Comparison of ENCODE assay signal across 14 cellular contexts in the genomic region with DNA sequence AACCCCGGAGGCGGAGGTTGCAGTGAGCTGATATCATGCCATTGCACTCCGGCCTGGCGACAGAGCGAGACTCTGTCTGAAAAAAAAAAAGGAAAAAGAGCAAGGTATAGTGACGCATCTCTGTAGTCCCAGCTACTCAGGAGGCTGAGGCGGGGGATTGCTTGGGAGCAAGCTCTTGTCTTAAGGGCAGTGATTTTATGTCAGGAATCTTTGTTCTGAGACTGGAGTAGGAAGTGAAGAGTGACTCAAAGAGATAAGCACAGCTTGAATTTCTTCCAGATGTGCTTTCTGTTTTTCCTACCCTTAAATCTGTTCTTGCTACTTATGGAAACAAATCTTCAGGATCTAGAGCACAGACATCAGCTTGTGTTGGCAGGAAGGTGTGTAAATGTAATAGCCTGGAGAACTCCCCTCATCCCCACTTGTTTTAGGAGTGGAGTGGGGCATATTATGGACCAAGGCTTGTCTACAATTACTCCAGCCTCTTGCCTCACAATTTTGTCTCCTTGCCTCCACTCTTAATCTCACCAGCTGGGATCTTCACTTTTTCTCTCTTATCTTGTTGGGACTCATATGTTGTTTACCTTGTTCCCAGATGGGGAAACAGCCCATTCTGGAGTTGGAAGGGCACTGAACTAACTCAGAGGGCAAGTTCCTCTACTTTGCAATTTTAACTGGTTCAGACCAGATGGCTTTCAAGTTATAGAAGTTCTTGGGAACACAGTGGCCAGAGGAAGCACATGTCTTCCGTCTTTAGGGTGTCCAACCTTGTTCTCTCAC. TPM values are rescaled to one million over a fixed set of nuclear protein-coding genes. Genes with fewer than 3 reads are reported as not detected.
DNase-seq lines count a peak whose midpoint lies in the region; FAIRE-seq and TF ChIP-seq lines count a peak whose summit lies in the region.
"Had no signal": no experiment of that assay in that cellular context is flagged by ENCODE, and none has a peak within 500 bp of the region (broad histone marks: within the 10 kb centered on the region; RNA-seq: fewer than 3 reads in every experiment).

No MANE protein-coding gene starts in this region.

- DNase-seq in activated CD4-positive, alpha-beta T cell treated with anti-CD3 and anti-CD28 coated beads, Interleukin-2, amount 10 ng/mL, durations not matched to agents 24 days and 14 days, result no peak
- DNase-seq in activated CD4-positive, alpha-beta T cell treated with anti-CD3 and anti-CD28 coated beads for 4 hours, result no peak
- DNase-seq in RPMI7951 (ENCODE audit: low read depth) (peak; percentile 42), endothelial cell (ENCODE audit: low spot score) (no peak), non-pigmented ciliary epithelial cell (ENCODE audit: low read depth) (peak; percentile 82), GM19239 (ENCODE audit: insufficient read length, low spot score) (no peak), NCI-H2081 treated with DMSO at 0.1 percent for 48 hours (lab: John Stamatoyannopoulos, UW) (no peak), GOT3 (lab: John Stamatoyannopoulos, UW) (no peak)
- DNase-seq: activated CD4-positive, alpha-beta T cell treated with anti-CD3 and anti-CD28 coated beads for 1 hour; activated effector memory CD4-positive, alpha-beta T cell treated with Interleukin-2 at 50 U/mL for 16 hours; NCI-H446; spleen; thyroid gland had no signal

- intact Hi-C loops in activated CD4-positive, alpha-beta T cell treated with anti-CD3 and anti-CD28 coated beads, Interleukin-2, amount 10 ng/mL, durations not matched to agents 24 days and 14 days (cut with micrococcal nuclease), result no loop called here

- no peak for TF ChIP-seq CTCF in endothelial cell (IDR thresholded peaks at IDR 0.05; ENCODE audit: unreplicated experiment)

- FAIRE-seq in GM19239 (lab: Jason Lieb, UNC), result no peak
- FAIRE-seq: A204.1 had no signal

- peak overlapping the region; percentile 51 for H3K27ac Mint-ChIP-seq in activated CD4-positive, alpha-beta T cell treated with anti-CD3 and anti-CD28 coated beads, Interleukin-2, amount 10 ng/mL, durations not matched to agents 24 days and 14 days
- no peak overlapping the region for H3K27ac Mint-ChIP-seq in endothelial cell (ENCODE audit: unreplicated experiment)

- peaks cover 58% of the 10 kb centered on the region for H3K36me3 Mint-ChIP-seq in activated CD4-positive, alpha-beta T cell treated with anti-CD3 and anti-CD28 coated beads, Interleukin-2, amount 10 ng/mL, durations not matched to agents 24 days and 14 days (ENCODE audit: low read depth)
- H3K36me3 Mint-ChIP-seq in endothelial cell (ENCODE audit: low read depth, unreplicated experiment), result peaks cover 25% of the 10 kb centered on the region

- no peaks in the 10 kb centered on the region for H3K27me3 Mint-ChIP-seq in activated CD4-positive, alpha-beta T cell treated with anti-CD3 and anti-CD28 coated beads, Interleukin-2, amount 10 ng/mL, durations not matched to agents 24 days and 14 days
- H3K27me3 Mint-ChIP-seq in endothelial cell (ENCODE audit: unreplicated experiment), result no peaks in the 10 kb centered on the region

- H3K9me3 Mint-ChIP-seq in activated CD4-positive, alpha-beta T cell treated with anti-CD3 and anti-CD28 coated beads, Interleukin-2, amount 10 ng/mL, durations not matched to agents 24 days and 14 days, result no peaks in the 10 kb centered on the region
- H3K9me3 Mint-ChIP-seq in endothelial cell (ENCODE audit: unreplicated experiment), result no peaks in the 10 kb centered on the region

- H3K4me1 Mint-ChIP-seq in activated CD4-positive, alpha-beta T cell treated with anti-CD3 and anti-CD28 coated beads, Interleukin-2, amount 10 ng/mL, durations not matched to agents 24 days and 14 days, result peaks cover 26% of the 10 kb centered on the region
- peaks cover 3% of the 10 kb centered on the region for H3K4me1 Mint-ChIP-seq in endothelial cell (ENCODE audit: unreplicated experiment)

- H3K4me3 Mint-ChIP-seq in activated CD4-positive, alpha-beta T cell treated with anti-CD3 and anti-CD28 coated beads, Interleukin-2, amount 10 ng/mL, durations not matched to agents 24 days and 14 days, result no peak overlapping the region
- peak overlapping the region; percentile 48 for H3K4me3 Mint-ChIP-seq in endothelial cell (ENCODE audit: unreplicated experiment)

RNA-seq across cellular contexts. Expression of a gene that starts 7.5 kb away (rescaled TPM):
- 174 and 179 TPM in 2 replicates for total RNA-seq in activated CD4-positive, alpha-beta T cell treated with anti-CD3 and anti-CD28 coated beads, Interleukin-2, amount 10 ng/mL, durations not matched to agents 24 days and 14 days
- total RNA-seq in RPMI7951 (2014; rRNA removed; shearing (Covaris generic)), result 231 and 253 TPM in 2 replicates
- total RNA-seq in endothelial cell (ENCODE audit: unreplicated experiment), result 167 TPM

RNA-seq across cellular contexts. Expression of a gene that starts 10.0 kb away (rescaled TPM):
- 68.2 and 72.0 TPM in 2 replicates for total RNA-seq in activated CD4-positive, alpha-beta T cell treated with anti-CD3 and anti-CD28 coated beads, Interleukin-2, amount 10 ng/mL, durations not matched to agents 24 days and 14 days
- total RNA-seq in RPMI7951 (2014; rRNA removed; shearing (Covaris generic)), result 19.0 and 24.9 TPM in 2 replicates
- 16.8 TPM for total RNA-seq in endothelial cell (ENCODE audit: unreplicated experiment)

RNA-seq across cellular contexts. Expression of a gene that starts 41.6 kb away (rescaled TPM):
- total RNA-seq in activated CD4-positive, alpha-beta T cell treated with anti-CD3 and anti-CD28 coated beads, Interleukin-2, amount 10 ng/mL, durations not matched to agents 24 days and 14 days, result 81.5 and 84.8 TPM in 2 replicates
- 77.3 and 94.1 TPM in 2 replicates for total RNA-seq in RPMI7951 (2014; rRNA removed; shearing (Covaris generic))
- total RNA-seq in endothelial cell (ENCODE audit: unreplicated experiment), result 52.0 TPM

RNA-seq across cellular contexts. Expression of a gene that starts 41.7 kb away (rescaled TPM):
- total RNA-seq in activated CD4-positive, alpha-beta T cell treated with anti-CD3 and anti-CD28 coated beads, Interleukin-2, amount 10 ng/mL, durations not matched to agents 24 days and 14 days, result 66.8 and 69.7 TPM in 2 replicates
- total RNA-seq in RPMI7951 (2014; rRNA removed; shearing (Covaris generic)), result 73.3 and 76.7 TPM in 2 replicates
- total RNA-seq in endothelial cell (ENCODE audit: unreplicated experiment), result 23.1 TPM

RNA-seq across cellular contexts. Expression of a gene that starts 58.4 kb away (rescaled TPM):
- 4.1 and 4.6 TPM in 2 replicates for total RNA-seq in activated CD4-positive, alpha-beta T cell treated with anti-CD3 and anti-CD28 coated beads, Interleukin-2, amount 10 ng/mL, durations not matched to agents 24 days and 14 days
- 4.8 and 10.3 TPM in 2 replicates for total RNA-seq in RPMI7951 (2014; rRNA removed; shearing (Covaris generic))
- total RNA-seq in endothelial cell (ENCODE audit: unreplicated experiment), result 19.8 TPM

Comparison
In these comparisons a context has a peak if more than half of its experiments do, and no peak if none do; other contexts are left out.
1. DNase-seq: peak in RPMI7951 (single experiment) and non-pigmented ciliary epithelial cell (single experiment); none in activated CD4-positive, alpha-beta T cell treated with anti-CD3 and anti-CD28 coated beads, Interleukin-2, amount 10 ng/mL, durations not matched to agents 24 days and 14 days (single experiment), activated CD4-positive, alpha-beta T cell treated with anti-CD3 and anti-CD28 coated beads for 4 hours (0 of 2), endothelial cell (single experiment), GM19239 (single experiment), NCI-H2081 treated with DMSO at 0.1 percent for 48 hours (single experiment) and GOT3 (single experiment).